ENCODE assay signal across 16 cellular contexts in genomic region chr1:199303035-199303434, GRCh38.
DNase-seq lines count a peak whose midpoint lies in the region; ATAC-seq lines count a peak whose summit lies in the region.
"Had no signal": no experiment of that assay in that cellular context is flagged by ENCODE, and none has a peak within 500 bp of the region (broad histone marks: within the 10 kb centered on the region; RNA-seq: fewer than 3 reads in every experiment).

No MANE protein-coding gene starts in this region.

- peaks cover 13% of the 10 kb centered on the region for H3K27me3 Mint-ChIP-seq in activated naive CD4-positive, alpha-beta T cell treated with anti-CD3 and anti-CD28 coated beads for 36 hours (ENCODE audit: low read depth)

- H3K4me3 Mint-ChIP-seq in activated naive CD4-positive, alpha-beta T cell treated with anti-CD3 and anti-CD28 coated beads for 36 hours, result no peak overlapping the region
- H3K4me3 Mint-ChIP-seq: CD4-positive, alpha-beta memory T cell; HFFc6 had no signal

- H3K36me3 Mint-ChIP-seq in activated naive CD4-positive, alpha-beta T cell treated with anti-CD3 and anti-CD28 coated beads for 36 hours (ENCODE audit: low read depth), result no peaks in the 10 kb centered on the region
- H3K36me3 Mint-ChIP-seq: CD4-positive, alpha-beta memory T cell had no signal

- peak; percentile 50 for DNase-seq in activated CD8-positive, alpha-beta memory T cell treated with anti-CD3 and anti-CD28 coated beads, Interleukin-2, amount 50 U/mL, for 48 hours
- no peak for DNase-seq in activated CD8-positive, alpha-beta memory T cell treated with anti-CD3 and anti-CD28 coated beads for 24 hours
- DNase-seq in activated naive CD4-positive, alpha-beta T cell treated with anti-CD3 and anti-CD28 coated beads for 36 hours, result peak; percentile 5
- no peak for DNase-seq in activated naive CD4-positive, alpha-beta T cell (lab: John Stamatoyannopoulos, UW)
- DNase-seq in stimulated activated CD4-positive, alpha-beta T cell treated with anti-CD3 and anti-CD28 coated beads, Interleukin-15, amount 100 ng/mL, for 24 hours, result peak; percentile 6
- no peak for DNase-seq in stimulated activated CD4-positive, alpha-beta T cell treated with anti-CD3 and anti-CD28 coated beads, Interleukin-2, amount 100 ng/mL, for 48 hours
- DNase-seq in UCSD-AML1 (lab: John Stamatoyannopoulos, UW; ENCODE audit: unreplicated experiment), result peak; percentile 9
- DNase-seq: C1 segment of cervical spinal cord; Calu3; CD4-positive, alpha-beta memory T cell; COR-L47; DMS79 treated with DMSO at 0.1 percent for 48 hours; GF-D8; GOT3 had no signal

- peaks cover 18% of the 10 kb centered on the region for H3K4me1 Mint-ChIP-seq in activated naive CD4-positive, alpha-beta T cell treated with anti-CD3 and anti-CD28 coated beads for 36 hours (ENCODE audit: low read depth)
- H3K4me1 Mint-ChIP-seq: CD4-positive, alpha-beta memory T cell had no signal

- intact Hi-C loops in activated naive CD4-positive, alpha-beta T cell treated with anti-CD3 and anti-CD28 coated beads for 36 hours (cut with micrococcal nuclease), result no loop called here

- CTCF ChIA-PET in activated naive CD4-positive, alpha-beta T cell treated with anti-CD3 and anti-CD28 coated beads for 36 hours (lab: Charles Lee), result no interaction called here

- no peaks in the 10 kb centered on the region for H3K9me3 Mint-ChIP-seq in activated naive CD4-positive, alpha-beta T cell treated with anti-CD3 and anti-CD28 coated beads for 36 hours
- H3K9me3 Mint-ChIP-seq: CD4-positive, alpha-beta memory T cell; HFFc6 had no signal

- ATAC-seq in GM19463 (IDR thresholded peaks at IDR 0.05; ENCODE audit: unreplicated experiment), result no peak

- no peak overlapping the region for H3K27ac Mint-ChIP-seq in activated naive CD4-positive, alpha-beta T cell treated with anti-CD3 and anti-CD28 coated beads for 36 hours
- H3K27ac Mint-ChIP-seq: CD4-positive, alpha-beta memory T cell; HFFc6 had no signal

Comparison
In these comparisons a context has a peak if more than half of its experiments do, and no peak if none do; other contexts are left out.
1. DNase-seq: peak in activated CD8-positive, alpha-beta memory T cell treated with anti-CD3 and anti-CD28 coated beads, Interleukin-2, amount 50 U/mL, for 48 hours (single experiment), activated naive CD4-positive, alpha-beta T cell treated with anti-CD3 and anti-CD28 coated beads for 36 hours (single experiment), stimulated activated CD4-positive, alpha-beta T cell treated with anti-CD3 and anti-CD28 coated beads, Interleukin-15, amount 100 ng/mL, for 24 hours (single experiment) and UCSD-AML1 (single experiment); none in activated CD8-positive, alpha-beta memory T cell treated with anti-CD3 and anti-CD28 coated beads for 24 hours (single experiment), activated naive CD4-positive, alpha-beta T cell (0 of 4) and stimulated activated CD4-positive, alpha-beta T cell treated with anti-CD3 and anti-CD28 coated beads, Interleukin-2, amount 100 ng/mL, for 48 hours (0 of 2).